In the genomic region with DNA sequence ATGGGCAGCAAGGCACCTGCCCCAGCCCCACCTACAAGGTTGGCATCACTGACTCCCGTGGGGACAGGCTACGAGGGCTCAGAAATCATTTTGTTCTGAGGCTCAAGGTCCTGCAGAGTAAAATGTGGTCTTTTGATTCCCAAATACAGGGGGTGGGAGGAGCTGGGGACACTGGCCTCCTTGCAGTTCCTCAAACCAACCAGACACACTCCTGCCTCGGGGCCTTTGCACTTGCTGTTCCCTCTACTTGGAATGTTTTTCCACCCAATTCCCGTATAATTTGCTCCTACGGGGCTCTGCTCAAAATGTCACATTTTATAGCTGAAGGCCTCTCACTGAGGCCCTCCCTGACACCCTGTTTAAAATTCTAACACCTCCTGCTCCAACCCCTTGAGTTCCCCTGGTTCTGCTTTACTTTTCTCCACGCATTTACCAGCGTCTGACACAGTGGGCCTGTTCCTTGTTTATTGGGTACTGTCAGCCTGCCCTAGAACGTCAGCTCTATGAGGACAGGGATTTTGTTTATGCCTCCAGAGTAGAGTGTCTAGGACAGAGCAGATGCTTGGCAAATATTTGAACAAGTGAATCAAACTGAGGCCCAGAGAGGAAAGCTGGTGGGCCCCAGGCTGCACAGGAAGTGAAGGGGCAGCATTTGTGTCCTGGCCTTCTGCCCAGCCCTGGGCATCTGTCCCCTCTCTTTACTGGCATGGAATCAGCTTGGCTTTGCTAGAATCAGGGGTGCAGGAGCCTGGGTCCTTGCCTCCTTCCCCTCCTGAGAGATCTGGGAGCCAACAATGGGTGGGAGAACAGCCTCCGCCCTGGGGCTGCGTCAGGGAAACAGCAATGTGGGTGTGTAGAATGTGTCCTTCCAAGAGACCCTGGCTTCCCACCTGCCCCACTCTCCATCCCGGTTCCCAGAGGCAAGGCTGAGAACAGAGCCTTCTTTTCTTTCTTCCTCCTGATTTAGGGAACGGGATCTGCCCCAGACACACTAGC, we compare ENCODE assay signal across 15 cellular contexts.
"Had no signal": no experiment of that assay in that cellular context is flagged by ENCODE, and none has a peak within 500 bp of the region (broad histone marks: within the 10 kb centered on the region; RNA-seq: fewer than 3 reads in every experiment).

No MANE protein-coding gene starts in this region.

- H3K27me3 Mint-ChIP-seq: activated CD8-positive, alpha-beta memory T cell treated with anti-CD3 and anti-CD28 coated beads, Interleukin-2, amount 10 ng/mL, durations not matched to agents 7 days and 5 days had no signal

- H3K9me3 Mint-ChIP-seq: activated B cell treated with CpG ODN at 0.5 μM for 24 hours; activated T-cell treated with anti-CD3 and anti-CD28 coated beads, Interleukin-2, amount 50 U/mL, for 4 hours; T-helper 1 cell treated with Interleukin-12 subunit alpha and Interleukin-12 subunit beta and Interleukin-4 antibody, amounts not matched to agents 30 μg/mL and 1 μg/mL, for 36 hours had no signal

- H3K4me1 Mint-ChIP-seq: activated B cell treated with CpG ODN at 0.5 μM for 24 hours had no signal

- H3K27ac Mint-ChIP-seq: activated B cell treated with CpG ODN at 0.5 μM for 24 hours; activated CD8-positive, alpha-beta memory T cell treated with anti-CD3 and anti-CD28 coated beads, Interleukin-2, amount 10 ng/mL, durations not matched to agents 7 days and 5 days; T-helper 1 cell treated with Interleukin-12 subunit alpha and Interleukin-12 subunit beta and Interleukin-4 antibody, amounts not matched to agents 30 μg/mL and 1 μg/mL, for 36 hours had no signal

- H3K36me3 ChIP-seq: brain microvascular endothelial cell, left ventricle myocardium inferior, neural progenitor cell, pancreas, stomach, thoracic aorta had no signal

- ATAC-seq: activated CD8-positive, alpha-beta memory T cell treated with anti-CD3 and anti-CD28 coated beads, Interleukin-2, amount 10 ng/mL, durations not matched to agents 7 days and 5 days; activated T-cell treated with anti-CD3 and anti-CD28 coated beads, Interleukin-2, amount 50 U/mL, for 4 hours had no signal

- H3K9me3 ChIP-seq: left ventricle myocardium inferior, pancreas, stomach, thoracic aorta had no signal

- H3K36me3 Mint-ChIP-seq: activated CD8-positive, alpha-beta memory T cell treated with anti-CD3 and anti-CD28 coated beads, Interleukin-2, amount 10 ng/mL, durations not matched to agents 7 days and 5 days; neural progenitor cell had no signal

- DNase-seq: activated B cell treated with CpG ODN at 0.5 μM for 24 hours; activated CD4-positive, alpha-beta T cell treated with anti-CD3 and anti-CD28 coated beads, Interleukin-2, amount 50 U/mL, for 48 hours; activated CD8-positive, alpha-beta memory T cell treated with anti-CD3 and anti-CD28 coated beads, Interleukin-2, amount 10 ng/mL, durations not matched to agents 7 days and 5 days; activated gamma-delta T cell treated with Interleukin-2 at 50 U/mL for 16 hours; activated T-cell treated with anti-CD3 and anti-CD28 coated beads, Interleukin-2, amount 50 U/mL, for 4 hours; brain microvascular endothelial cell; kidney; left ventricle myocardium inferior; stimulated activated CD4-positive, alpha-beta T cell treated with anti-CD3 and anti-CD28 coated beads, Interleukin-4, amount 100 ng/mL, for 1 hour; stimulated activated CD8-positive, alpha-beta memory T cell treated with anti-CD3 and anti-CD28 coated beads, Interleukin-4, amount 100 ng/mL, for 48 hours; stomach had no signal

- H3K27ac ChIP-seq: brain microvascular endothelial cell, left ventricle myocardium inferior, neural progenitor cell, pancreas, stomach, thoracic aorta had no signal

- H3K4me3 Mint-ChIP-seq: activated B cell treated with CpG ODN at 0.5 μM for 24 hours; activated CD8-positive, alpha-beta memory T cell treated with anti-CD3 and anti-CD28 coated beads, Interleukin-2, amount 10 ng/mL, durations not matched to agents 7 days and 5 days; activated T-cell treated with anti-CD3 and anti-CD28 coated beads, Interleukin-2, amount 50 U/mL, for 4 hours; neural progenitor cell; T-helper 1 cell treated with Interleukin-12 subunit alpha and Interleukin-12 subunit beta and Interleukin-4 antibody, amounts not matched to agents 30 μg/mL and 1 μg/mL, for 36 hours had no signal
